15 cellular contexts compared by ENCODE assay signal in the genomic region with DNA sequence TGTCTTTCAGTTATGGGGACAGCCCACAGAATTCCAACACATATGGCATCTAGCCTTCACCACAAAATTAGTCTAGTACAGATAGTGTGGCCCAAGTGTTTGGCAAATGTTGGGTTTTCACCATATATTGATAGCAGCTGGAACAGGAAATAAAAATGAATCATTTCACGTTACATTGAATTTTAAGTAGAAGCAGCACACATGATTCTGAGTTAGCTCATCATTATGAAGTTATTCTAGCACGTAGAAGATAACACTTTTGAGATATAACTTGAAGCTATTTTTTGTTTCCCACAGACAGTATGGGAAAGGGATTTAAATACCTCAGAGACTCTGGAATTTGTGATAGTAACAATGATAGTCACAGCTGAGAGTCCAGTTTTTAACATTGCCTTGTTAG.
DNase-seq lines count a peak whose midpoint lies in the region; ATAC-seq and TF ChIP-seq lines count a peak whose summit lies in the region.
"Had no signal": no experiment of that assay in that cellular context is flagged by ENCODE, and none has a peak within 500 bp of the region (broad histone marks: within the 10 kb centered on the region; RNA-seq: fewer than 3 reads in every experiment).

No MANE protein-coding gene starts in this region.

- H3K27ac ChIP-seq in endodermal cell (ENCODE audit: low read depth, low read length): no peak overlapping the region
- H3K27ac ChIP-seq: HL-60, thoracic aorta had no signal

- no peaks in the 10 kb centered on the region for H3K36me3 ChIP-seq in endodermal cell (ENCODE audit: control insufficient read depth, insufficient read depth, low read length)
- H3K36me3 ChIP-seq: thoracic aorta had no signal

- CTCF ChIA-PET in AG04449 (lab: Yijun Ruan, JAX): no interaction called here

- H3K9ac ChIP-seq in endodermal cell (ENCODE audit: extremely low read depth, low read length, poor library complexity, severe bottlenecking): no peak overlapping the region

- H3K4me1 ChIP-seq in endodermal cell (ENCODE audit: control insufficient read depth, insufficient read depth, low read length): no peaks in the 10 kb centered on the region

- no peaks in the 10 kb centered on the region for H3K27me3 Mint-ChIP-seq in endodermal cell (ENCODE audit: insufficient read depth)

- WGBS in endodermal cell (ENCODE audit: insufficient coverage in 1 of 2, insufficient read length in 1 of 2), 2 experiments: 89 to 100% methylated on average over 2 of the region's 2 CpGs

- TF ChIP-seq CTCF in AG04449 (IDR thresholded peaks at IDR 0.05; ENCODE audit: insufficient read depth, low read length, missing control alignments) (no peak), endodermal cell (conservative IDR thresholded peaks at IDR 0.05) (no peak)

- no peak for ATAC-seq in activated naive CD4-positive, alpha-beta T cell treated with anti-CD3 and anti-CD28 coated beads, Interleukin-2, amount 50 U/mL, for 72 hours

- DNase-seq in AG04449 (ENCODE audit: low read depth, low spot score) (peak; percentile 47), HS-5 (ENCODE audit: low read depth) (peak; percentile 54), dedifferentiated amniotic fluid mesenchymal stem cell (ENCODE audit: extremely low spot score) (peak; percentile 23), inferior parietal cortex (ENCODE audit: extremely low spot score) (peak; percentile 11), endodermal cell (no peak), DMS153 treated with DMSO at 0.1 percent for 48 hours (lab: John Stamatoyannopoulos, UW; ENCODE audit: unreplicated experiment) (no peak)
- DNase-seq in stimulated activated CD8-positive, alpha-beta memory T cell treated with anti-CD3 and anti-CD28 coated beads, Interleukin-4, amount 100 ng/mL, for 48 hours: no peak
- no peak for DNase-seq in activated naive CD4-positive, alpha-beta T cell treated with anti-CD3 and anti-CD28 coated beads, Interleukin-2, amount 50 U/mL, for 72 hours (ENCODE audit: low spot score in 2 of 2)
- DNase-seq: activated CD4-positive, alpha-beta T cell treated with anti-CD3 and anti-CD28 coated beads, Interleukin-2, amount 50 U/mL, for 48 hours; activated effector memory CD4-positive, alpha-beta T cell treated with anti-CD3 and anti-CD28 coated beads, Interleukin-2, amount 50 U/mL, for 16 hours; DMS153; occipital lobe had no signal

- H3K4me3 ChIP-seq in AG04449 (ENCODE audit: low read depth, low read length) (no peak overlapping the region), endodermal cell (ENCODE audit: low read length) (no peak overlapping the region)
- H3K4me3 ChIP-seq: lung, thoracic aorta had no signal

- H3K27me3 ChIP-seq in endodermal cell (ENCODE audit: control insufficient read depth, insufficient read depth, low read length, poor library complexity, severe bottlenecking): no peaks in the 10 kb centered on the region

- H3K27ac Mint-ChIP-seq in endodermal cell: no peak overlapping the region
- no peak overlapping the region for H3K27ac Mint-ChIP-seq in activated naive CD4-positive, alpha-beta T cell treated with anti-CD3 and anti-CD28 coated beads, Interleukin-2, amount 50 U/mL, for 72 hours

- POLR2A ChIA-PET in AG04449 (lab: Yijun Ruan, JAX): no interaction called here

- H3K9me3 Mint-ChIP-seq in endodermal cell: no peaks in the 10 kb centered on the region
- H3K9me3 Mint-ChIP-seq in activated naive CD4-positive, alpha-beta T cell treated with anti-CD3 and anti-CD28 coated beads, Interleukin-2, amount 50 U/mL, for 72 hours: peaks cover 10% of the 10 kb centered on the region in 2 donors

- H3K36me3 Mint-ChIP-seq in endodermal cell (ENCODE audit: low read depth): peaks cover 3% of the 10 kb centered on the region
- H3K36me3 Mint-ChIP-seq in activated naive CD4-positive, alpha-beta T cell treated with anti-CD3 and anti-CD28 coated beads, Interleukin-2, amount 50 U/mL, for 72 hours: peaks cover 0 to 5% of the 10 kb centered on the region in 2 donors

- H3K9me3 ChIP-seq in endodermal cell (ENCODE audit: control insufficient read depth, low read length): no peaks in the 10 kb centered on the region
- H3K9me3 ChIP-seq: thoracic aorta had no signal

- no peak overlapping the region for H3K4me3 Mint-ChIP-seq in endodermal cell

- peaks cover 12% of the 10 kb centered on the region for H3K4me1 Mint-ChIP-seq in endodermal cell

Comparison
In these comparisons a context has a peak if more than half of its experiments do, and no peak if none do; other contexts are left out.
1. DNase-seq: peak in AG04449 (single experiment), HS-5 (single experiment), dedifferentiated amniotic fluid mesenchymal stem cell (single experiment) and inferior parietal cortex (single experiment); none in stimulated activated CD8-positive, alpha-beta memory T cell treated with anti-CD3 and anti-CD28 coated beads, Interleukin-4, amount 100 ng/mL, for 48 hours (single experiment), endodermal cell (single experiment), DMS153 treated with DMSO at 0.1 percent for 48 hours (single experiment) and activated naive CD4-positive, alpha-beta T cell treated with anti-CD3 and anti-CD28 coated beads, Interleukin-2, amount 50 U/mL, for 72 hours (0 of 2).